In the genomic region with DNA sequence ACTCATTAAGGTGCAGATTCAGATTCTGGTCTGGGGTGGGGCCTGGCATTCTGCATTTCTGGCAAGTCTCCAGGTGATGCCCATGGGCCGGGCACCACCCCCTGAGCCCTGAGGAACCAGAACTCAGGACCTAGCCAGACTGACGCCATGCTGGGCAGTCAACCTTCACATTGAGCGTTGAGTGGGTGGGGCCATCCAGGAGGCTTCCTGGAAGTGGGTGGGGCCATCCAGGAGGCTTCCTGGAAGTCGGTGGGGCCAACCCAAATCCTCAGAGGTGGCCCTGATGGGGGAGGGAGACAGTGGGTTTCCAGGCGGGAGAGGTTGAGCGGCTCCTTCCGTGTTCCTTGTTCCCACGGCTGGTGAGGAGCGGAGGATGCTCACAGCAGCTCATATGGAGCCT, we compare ENCODE assay signal across 20 cellular contexts.
DNase-seq lines count a peak whose midpoint lies in the region; ATAC-seq and TF ChIP-seq lines count a peak whose summit lies in the region.
"Had no signal": no experiment of that assay in that cellular context is flagged by ENCODE, and none has a peak within 500 bp of the region (broad histone marks: within the 10 kb centered on the region; RNA-seq: fewer than 3 reads in every experiment).

No MANE protein-coding gene starts in this region.

- H3K36me3 Mint-ChIP-seq in activated CD8-positive, alpha-beta memory T cell treated with anti-CD3 and anti-CD28 coated beads, Interleukin-2, amount 10 ng/mL, durations not matched to agents 7 days and 5 days = no peaks in the 10 kb centered on the region
- H3K36me3 Mint-ChIP-seq in activated CD8-positive, alpha-beta T cell treated with anti-CD3 and anti-CD28 coated beads for 36 hours (ENCODE audit: low read depth) = no peaks in the 10 kb centered on the region
- H3K36me3 Mint-ChIP-seq: CD8-positive, alpha-beta T cell had no signal

- CTCF ChIA-PET in activated CD8-positive, alpha-beta memory T cell treated with anti-CD3 and anti-CD28 coated beads, Interleukin-2, amount 10 ng/mL, durations not matched to agents 7 days and 5 days (lab: Charles Lee) = no interaction called here
- CTCF ChIA-PET in activated CD8-positive, alpha-beta T cell treated with anti-CD3 and anti-CD28 coated beads for 36 hours (lab: Charles Lee) = no interaction called here

- no peaks in the 10 kb centered on the region for H3K4me1 Mint-ChIP-seq in activated CD8-positive, alpha-beta memory T cell treated with anti-CD3 and anti-CD28 coated beads, Interleukin-2, amount 10 ng/mL, durations not matched to agents 7 days and 5 days
- H3K4me1 Mint-ChIP-seq in activated CD8-positive, alpha-beta T cell treated with anti-CD3 and anti-CD28 coated beads for 36 hours (ENCODE audit: low read depth) = no peaks in the 10 kb centered on the region

- peaks cover 6% of the 10 kb centered on the region for H3K27me3 ChIP-seq in upper lobe of right lung

- no peaks in the 10 kb centered on the region for H3K4me1 ChIP-seq in upper lobe of right lung

- H3K4me3 ChIP-seq in coronary artery = no peak overlapping the region
- H3K4me3 ChIP-seq in upper lobe of right lung = no peak overlapping the region
- H3K4me3 ChIP-seq: PC-9 had no signal

- H3K27ac Mint-ChIP-seq in activated CD8-positive, alpha-beta memory T cell treated with anti-CD3 and anti-CD28 coated beads, Interleukin-2, amount 10 ng/mL, durations not matched to agents 7 days and 5 days = no peak overlapping the region
- H3K27ac Mint-ChIP-seq in activated CD8-positive, alpha-beta T cell treated with anti-CD3 and anti-CD28 coated beads for 36 hours = no peak overlapping the region
- H3K27ac Mint-ChIP-seq: CD8-positive, alpha-beta T cell had no signal

- no peaks in the 10 kb centered on the region for H3K9me3 ChIP-seq in upper lobe of right lung

- POLR2A ChIA-PET in activated CD8-positive, alpha-beta T cell treated with anti-CD3 and anti-CD28 coated beads for 36 hours (lab: Charles Lee) = no interaction called here

- DNase-seq in activated CD8-positive, alpha-beta memory T cell treated with anti-CD3 and anti-CD28 coated beads, Interleukin-2, amount 10 ng/mL, durations not matched to agents 7 days and 5 days = peak; percentile 25
- no peak for DNase-seq in activated CD8-positive, alpha-beta memory T cell treated with anti-CD3 and anti-CD28 coated beads, Interleukin-2, amount 50 U/mL, for 48 hours
- DNase-seq in coronary artery (ENCODE audit: low spot score) (peak; percentile 14), mesenteric fat pad (ENCODE audit: low spot score) (peak; percentile 71), upper lobe of right lung (peak; percentile 40), dedifferentiated amniotic fluid mesenchymal stem cell (ENCODE audit: extremely low spot score) (no peak), dermis blood vessel endothelial cell (no peak)
- no peak for DNase-seq in activated CD8-positive, alpha-beta T cell treated with anti-CD3 and anti-CD28 coated beads for 36 hours
- DNase-seq: AML-193, C1 segment of cervical spinal cord, Calu3, GOT3, Kasumi-1, NCI-H1417, NCI-H1694 treated with DMSO at 0.1 percent for 48 hours, NCI-H446 treated with DMSO at 0.1 percent for 48 hours, PC-9, RPMI8226, SHP77 had no signal

- H3K27me3 Mint-ChIP-seq in activated CD8-positive, alpha-beta memory T cell treated with anti-CD3 and anti-CD28 coated beads, Interleukin-2, amount 10 ng/mL, durations not matched to agents 7 days and 5 days = peaks cover 16% of the 10 kb centered on the region
- peaks cover 7% of the 10 kb centered on the region for H3K27me3 Mint-ChIP-seq in activated CD8-positive, alpha-beta T cell treated with anti-CD3 and anti-CD28 coated beads for 36 hours

- no peaks in the 10 kb centered on the region for H3K9me3 Mint-ChIP-seq in activated CD8-positive, alpha-beta memory T cell treated with anti-CD3 and anti-CD28 coated beads, Interleukin-2, amount 10 ng/mL, durations not matched to agents 7 days and 5 days (ENCODE audit: low read depth)
- H3K9me3 Mint-ChIP-seq in activated CD8-positive, alpha-beta T cell treated with anti-CD3 and anti-CD28 coated beads for 36 hours = no peaks in the 10 kb centered on the region
- H3K9me3 Mint-ChIP-seq: CD8-positive, alpha-beta T cell had no signal

- no peak for TF ChIP-seq CTCF in coronary artery (IDR thresholded peaks at IDR 0.05)
- no peak for TF ChIP-seq CTCF in upper lobe of right lung (IDR thresholded peaks at IDR 0.05)
- no peak for TF ChIP-seq CTCF in activated CD8-positive, alpha-beta T cell treated with anti-CD3 and anti-CD28 coated beads for 36 hours (IDR thresholded peaks at IDR 0.05)

- no peak overlapping the region for H3K4me3 Mint-ChIP-seq in activated CD8-positive, alpha-beta memory T cell treated with anti-CD3 and anti-CD28 coated beads, Interleukin-2, amount 10 ng/mL, durations not matched to agents 7 days and 5 days
- H3K4me3 Mint-ChIP-seq in activated CD8-positive, alpha-beta T cell treated with anti-CD3 and anti-CD28 coated beads for 36 hours = no peak overlapping the region
- H3K4me3 Mint-ChIP-seq: CD8-positive, alpha-beta T cell had no signal

- no peak for ATAC-seq in activated CD8-positive, alpha-beta memory T cell treated with anti-CD3 and anti-CD28 coated beads, Interleukin-2, amount 10 ng/mL, durations not matched to agents 7 days and 5 days
- no peak for ATAC-seq in upper lobe of right lung
- no peak for ATAC-seq in activated CD8-positive, alpha-beta T cell treated with anti-CD3 and anti-CD28 coated beads for 36 hours
- ATAC-seq: CD8-positive, alpha-beta T cell had no signal

- no peak overlapping the region for H3K27ac ChIP-seq in coronary artery
- no peak overlapping the region for H3K27ac ChIP-seq in upper lobe of right lung
- H3K27ac ChIP-seq: PC-9 had no signal

- intact Hi-C loops in upper lobe of right lung (cut with DNase I) = no loop called here
- intact Hi-C loops in activated CD8-positive, alpha-beta T cell treated with anti-CD3 and anti-CD28 coated beads for 36 hours (cut with micrococcal nuclease) = no loop called here

- no peaks in the 10 kb centered on the region for H3K36me3 ChIP-seq in upper lobe of right lung

Comparison
In these comparisons a context has a peak if more than half of its experiments do, and no peak if none do; other contexts are left out.
1. DNase-seq: peak in activated CD8-positive, alpha-beta memory T cell treated with anti-CD3 and anti-CD28 coated beads, Interleukin-2, amount 10 ng/mL, durations not matched to agents 7 days and 5 days (single experiment), coronary artery (single experiment), mesenteric fat pad (single experiment) and upper lobe of right lung (single experiment); none in activated CD8-positive, alpha-beta memory T cell treated with anti-CD3 and anti-CD28 coated beads, Interleukin-2, amount 50 U/mL, for 48 hours (single experiment), dedifferentiated amniotic fluid mesenchymal stem cell (single experiment), dermis blood vessel endothelial cell (single experiment) and activated CD8-positive, alpha-beta T cell treated with anti-CD3 and anti-CD28 coated beads for 36 hours (single experiment).